8 cellular contexts compared by ENCODE assay signal in the genomic region with DNA sequence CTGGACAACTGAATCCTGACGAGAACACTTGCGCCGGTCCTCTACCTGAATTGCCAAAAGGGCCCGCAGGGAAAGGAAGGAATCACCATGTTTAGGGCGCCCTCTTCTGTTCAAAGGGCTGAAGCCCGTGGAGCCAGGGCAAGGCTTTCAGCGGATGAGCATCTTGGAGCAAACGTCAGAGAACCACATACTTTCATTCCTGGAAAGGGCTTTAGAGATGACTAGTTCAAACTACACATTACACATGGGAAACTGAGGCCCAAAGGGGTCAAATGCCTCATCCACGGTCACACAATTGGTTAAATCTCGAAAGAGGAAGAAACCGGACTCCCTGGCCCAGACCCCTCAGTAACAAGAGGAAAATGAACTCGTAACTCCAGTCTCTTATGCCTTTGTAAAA. TPM values are rescaled to one million over a fixed set of nuclear protein-coding genes. Genes with fewer than 3 reads are reported as not detected.
DNase-seq lines count a peak whose midpoint lies in the region; ATAC-seq and TF ChIP-seq lines count a peak whose summit lies in the region.

No MANE protein-coding gene starts in this region.

- H3K36me3 ChIP-seq in lower lobe of right lung, result no peaks in the 10 kb centered on the region

- intact Hi-C loops in lower lobe of right lung (cut with DNase I), result no loop called here

- H3K9me3 ChIP-seq in lower lobe of right lung, result no peaks in the 10 kb centered on the region

- ATAC-seq in HG02798 (IDR thresholded peaks at IDR 0.05; ENCODE audit: poor library complexity, unreplicated experiment) (peak; percentile 53), lower lobe of right lung (peak; percentile 92 to 93), HG03097 (IDR thresholded peaks at IDR 0.05; ENCODE audit: low FRiP score, unreplicated experiment) (no peak)

- no peak overlapping the region for H3K27ac ChIP-seq in lower lobe of right lung

- H3K4me1 ChIP-seq in lower lobe of right lung, result no peaks in the 10 kb centered on the region

- H3K4me3 ChIP-seq in lower lobe of right lung, result no peak overlapping the region

- peak; percentile 84 for TF ChIP-seq CTCF in lower lobe of right lung (IDR thresholded peaks at IDR 0.05)

- H3K27me3 ChIP-seq in lower lobe of right lung (ENCODE audit: low read depth), result peaks cover 25% of the 10 kb centered on the region

- peak; percentile 82 for DNase-seq in DMS53 treated with DMSO at 0.1 percent for 48 hours (lab: John Stamatoyannopoulos, UW; ENCODE audit: unreplicated experiment)
- DNase-seq in NCI-H345 (lab: John Stamatoyannopoulos, UW), result peak; percentile 80
- DNase-seq in activated CD4-positive, alpha-beta T cell treated with anti-CD3 and anti-CD28 coated beads for 24 hours (ENCODE audit: low read depth in 2 of 2), result peak; percentile 27 to 36
- peak; percentile 82 for DNase-seq in dermis blood vessel endothelial cell
- peak; percentile 70 for DNase-seq in lower lobe of right lung
- peak; percentile 25 for DNase-seq in stimulated activated CD8-positive, alpha-beta memory T cell treated with anti-CD3 and anti-CD28 coated beads, Interleukin-4, amount 100 ng/mL, for 24 hours (ENCODE audit: low read depth)

RNA-seq across cellular contexts. Expression of gene ZNF133, which starts 11.5 kb away (rescaled TPM):
- total RNA-seq in dermis blood vessel endothelial cell (17.8 and 27.9 TPM in 2 replicates), lower lobe of right lung (12.4 TPM)

Comparison
In these comparisons a context has a peak if more than half of its experiments do, and no peak if none do; other contexts are left out.
1. DNase-seq: peak in every context shown above with its lines; median percentile 82 in DMS53 treated with DMSO at 0.1 percent for 48 hours; 82 in dermis blood vessel endothelial cell; 80 in NCI-H345; 70 in lower lobe of right lung; 32 in activated CD4-positive, alpha-beta T cell treated with anti-CD3 and anti-CD28 coated beads for 24 hours; 25 in stimulated activated CD8-positive, alpha-beta memory T cell treated with anti-CD3 and anti-CD28 coated beads, Interleukin-4, amount 100 ng/mL, for 24 hours.